ENCODE assay signal across 18 cellular contexts in the genomic region with DNA sequence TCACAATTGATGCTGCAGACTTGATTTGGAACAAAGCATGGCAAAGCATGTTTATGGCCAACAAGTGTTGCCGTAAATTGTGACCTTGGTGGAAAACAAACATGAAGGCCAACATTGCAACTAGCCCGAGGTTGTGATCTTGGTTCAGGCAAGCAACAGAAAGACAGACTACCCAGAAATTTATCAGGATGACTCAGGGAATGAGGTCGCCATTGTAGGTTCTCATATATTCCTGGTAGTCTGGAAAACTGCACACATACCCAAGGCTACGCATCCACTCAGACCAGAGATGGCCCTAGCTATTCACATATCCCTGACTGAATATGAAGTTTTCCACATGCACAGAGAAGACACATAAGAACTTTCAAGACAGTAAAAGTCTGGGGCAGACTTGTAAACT. TPM values are rescaled to one million over a fixed set of nuclear protein-coding genes. Genes with fewer than 3 reads are reported as not detected.
DNase-seq lines count a peak whose midpoint lies in the region; ATAC-seq, FAIRE-seq and TF ChIP-seq lines count a peak whose summit lies in the region.
"Had no signal": no experiment of that assay in that cellular context is flagged by ENCODE, and none has a peak within 500 bp of the region (broad histone marks: within the 10 kb centered on the region; RNA-seq: fewer than 3 reads in every experiment).

No MANE protein-coding gene starts in this region.

- H3K27ac ChIP-seq in mesenchymal stem cell (ENCODE audit: low read length, poor library complexity, severe bottlenecking): no peak overlapping the region
- H3K27ac ChIP-seq: C4-2B had no signal

- H3K18ac ChIP-seq in mesenchymal stem cell (ENCODE audit: low read depth in 1 of 2, low read length in 2 of 2): no peak overlapping the region

- DNase-seq in GM12891 (ENCODE audit: insufficient read length, low spot score) (no peak), amniotic epithelial cell (ENCODE audit: low read depth) (peak; percentile 45), epithelial cell of esophagus (ENCODE audit: low read depth) (peak; percentile 13), mesenchymal stem cell (peak; percentile 47), inferior parietal cortex (ENCODE audit: extremely low spot score) (no peak)
- no peak for DNase-seq in stimulated activated CD4-positive, alpha-beta T cell treated with anti-CD3 and anti-CD28 coated beads, Interleukin-1b, Interleukin-23, amount 100 ng/mL, for 48 hours
- DNase-seq: AML-193; CD4-positive, alpha-beta T cell; DMS79 treated with DMSO at 0.1 percent for 48 hours; HCEC 1CT; KG1 had no signal

- no peaks in the 10 kb centered on the region for H3K79me1 ChIP-seq in mesenchymal stem cell (replicated peaks; ENCODE audit: low read length, poor library complexity, severe bottlenecking)

- peak; percentile 68 for FAIRE-seq in GM12891 (lab: Jason Lieb, UNC)
- FAIRE-seq: A204.1, GM12878, GM19239, HepG2 had no signal

- no peaks in the 10 kb centered on the region for H3K36me3 ChIP-seq in mesenchymal stem cell (ENCODE audit: control insufficient read depth in 1 of 2, insufficient read depth in 2 of 2, low read depth in 1 of 2, low read length in 2 of 2)

- no peak overlapping the region for H3K14ac ChIP-seq in mesenchymal stem cell (ENCODE audit: low read length in 2 of 2)

- H3K4me3 ChIP-seq in epithelial cell of esophagus (ENCODE audit: low read length) (no peak overlapping the region), mesenchymal stem cell (ENCODE audit: insufficient read depth in 1 of 2, low read depth in 1 of 2, low read length in 2 of 2) (no peak overlapping the region)
- H3K4me3 ChIP-seq: GM12878 had no signal

- no peak for TF ChIP-seq POLR2A in GM12891 (IDR thresholded peaks at IDR 0.05; ENCODE audit: low read depth, low read length)

- no peak overlapping the region for H2BK120ac ChIP-seq in mesenchymal stem cell (ENCODE audit: low read depth, low read length)

- H3K23ac ChIP-seq in mesenchymal stem cell (ENCODE audit: low read length in 2 of 2): no peak overlapping the region

- H2AK5ac ChIP-seq in mesenchymal stem cell (ENCODE audit: low read length, severe bottlenecking): no peak overlapping the region

- H2BK12ac ChIP-seq in mesenchymal stem cell (ENCODE audit: low read length in 2 of 2): no peak overlapping the region

- H2BK5ac ChIP-seq in mesenchymal stem cell (ENCODE audit: low read depth, low read length, poor library complexity, severe bottlenecking): no peak overlapping the region

- peaks cover 7% of the 10 kb centered on the region for H3K9me3 ChIP-seq in mesenchymal stem cell (ENCODE audit: control insufficient read depth, low read length)

- no peak for ATAC-seq in HG03469 (IDR thresholded peaks at IDR 0.05; ENCODE audit: unreplicated experiment)
- no peak for ATAC-seq in HG03045 (IDR thresholded peaks at IDR 0.05; ENCODE audit: unreplicated experiment)
- ATAC-seq: GM12878, HepG2 had no signal

- no peak overlapping the region for H3K4me2 ChIP-seq in mesenchymal stem cell (ENCODE audit: low read length, poor library complexity, severe bottlenecking)

- H3K4me1 ChIP-seq in mesenchymal stem cell (ENCODE audit: control insufficient read depth, insufficient read depth, low read depth, low read length): no peaks in the 10 kb centered on the region

- H3K27me3 ChIP-seq in mesenchymal stem cell (ENCODE audit: control insufficient read depth in 1 of 2, insufficient read depth in 1 of 2, low read length in 2 of 2): no peaks in the 10 kb centered on the region

- H2BK15ac ChIP-seq in mesenchymal stem cell (ENCODE audit: low read depth, poor library complexity, severe bottlenecking): no peak overlapping the region

- H2AFZ ChIP-seq in mesenchymal stem cell (ENCODE audit: low read depth, low read length): no peak overlapping the region

- no peak overlapping the region for H4K8ac ChIP-seq in mesenchymal stem cell (ENCODE audit: low read length)

- TF ChIP-seq CTCF in epithelial cell of esophagus (IDR thresholded peaks at IDR 0.05; ENCODE audit: insufficient read depth, low read depth, low read length, missing control alignments): no peak

- H3K4ac ChIP-seq in mesenchymal stem cell (ENCODE audit: low read depth in 1 of 2, low read length in 2 of 2): no peak overlapping the region

- no peak overlapping the region for H4K91ac ChIP-seq in mesenchymal stem cell (ENCODE audit: low read length)

- WGBS in mesenchymal stem cell: 79% methylated on average over 4 of the region's 4 CpGs

- no peak overlapping the region for H3K9ac ChIP-seq in mesenchymal stem cell (ENCODE audit: low read length)

TF ChIP-seq in GM12891, 5 proteins besides CTCF, POLR2A, EP300 and RAD21:
- TF ChIP-seq SPI1 (IDR thresholded peaks at IDR 0.05; ENCODE audit: low read depth, low read length) (no peak), PAX5 (IDR thresholded peaks at IDR 0.05; ENCODE audit: insufficient read depth, low read length, severe bottlenecking) (no peak), POLR2AphosphoS5 (IDR thresholded peaks at IDR 0.05; ENCODE audit: low read depth, low read length) (no peak), POU2F2 (IDR thresholded peaks at IDR 0.05; ENCODE audit: low read depth, low read length) (no peak), TAF1 (IDR thresholded peaks at IDR 0.05; ENCODE audit: low read depth, low read length) (no peak)

RNA-seq across cellular contexts. Expression of a gene that starts 30.1 kb away (rescaled TPM):
- 21.9 TPM for polyA plus RNA-seq in GM12891 (2012; ENCODE audit: low read depth, missing spikeins)
- polyA plus RNA-seq in mesenchymal stem cell (2013, experiment 1 of 2): 32.4 TPM
- polyA plus RNA-seq in mesenchymal stem cell (2013, experiment 2 of 2): 33.1 TPM
- polyA plus RNA-seq: HepG2 had no signal

Comparison
In these comparisons a context has a peak if more than half of its experiments do, and no peak if none do; other contexts are left out.
1. DNase-seq: peak in amniotic epithelial cell (single experiment), epithelial cell of esophagus (single experiment) and mesenchymal stem cell (single experiment); none in GM12891 (single experiment), stimulated activated CD4-positive, alpha-beta T cell treated with anti-CD3 and anti-CD28 coated beads, Interleukin-1b, Interleukin-23, amount 100 ng/mL, for 48 hours (single experiment) and inferior parietal cortex (single experiment).